Comparison of ENCODE assay signal across 9 cellular contexts in the genomic region with DNA sequence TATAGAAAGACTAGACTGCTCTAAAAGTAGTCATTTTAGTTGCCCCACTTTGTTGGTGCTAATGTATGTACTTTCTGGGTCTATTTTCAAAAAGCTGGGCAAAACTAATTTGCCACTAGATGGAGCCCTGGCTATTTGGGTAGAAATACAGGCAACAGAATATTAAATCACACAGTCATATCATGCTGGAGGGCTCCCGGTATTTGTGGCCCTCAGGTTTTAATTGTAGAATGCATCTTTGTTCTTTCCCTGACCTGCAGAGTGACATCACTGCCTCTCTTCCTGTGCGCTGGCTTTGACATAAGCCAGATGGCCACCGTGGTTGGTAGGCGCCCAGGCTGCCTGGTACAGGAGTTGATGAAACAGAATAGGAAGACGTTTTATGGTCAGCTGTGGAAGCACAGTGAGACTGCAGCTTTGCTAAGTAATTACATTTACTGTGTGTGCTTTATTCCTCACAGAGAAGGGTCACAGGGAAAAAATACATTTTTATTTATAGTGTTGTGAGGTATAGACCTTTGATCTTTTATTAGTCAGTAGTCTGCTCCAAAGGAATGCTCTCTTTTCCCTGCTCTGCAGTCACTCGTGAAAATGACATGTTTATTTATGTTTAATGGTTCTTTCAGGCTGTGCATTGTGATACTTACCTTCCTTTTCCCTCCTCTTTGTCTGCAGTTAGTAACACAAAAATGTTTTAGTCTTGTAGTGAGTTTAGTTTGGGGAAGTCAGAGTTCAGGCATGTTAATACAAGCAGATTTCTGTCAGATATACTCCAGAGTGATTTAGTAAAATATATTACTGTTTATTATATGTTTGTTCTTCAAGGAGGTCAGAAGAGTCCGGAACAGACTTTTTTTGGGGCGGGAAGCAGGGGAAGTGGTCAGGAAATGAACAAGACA. TPM values are rescaled to one million over a fixed set of nuclear protein-coding genes. Genes with fewer than 3 reads are reported as not detected.
DNase-seq lines count a peak whose midpoint lies in the region; ATAC-seq and TF ChIP-seq lines count a peak whose summit lies in the region.
"Had no signal": no experiment of that assay in that cellular context is flagged by ENCODE, and none has a peak within 500 bp of the region (broad histone marks: within the 10 kb centered on the region; RNA-seq: fewer than 3 reads in every experiment).

No MANE protein-coding gene starts in this region.

- H3K4me2 ChIP-seq in HCT116 (ENCODE audit: low read length) (peak overlapping the region; percentile 76), PC-9 (peak overlapping the region; percentile 36; the same call in 1 of the 2 replicates)

- H2AFZ ChIP-seq in HCT116 (ENCODE audit: low read depth, low read length, poor library complexity, severe bottlenecking): peak overlapping the region; percentile 33
- 0 out of 2 replicates have a peak overlapping the region, but pooled peaks have one; percentile 7 for H2AFZ ChIP-seq in PC-9

- RAD21 ChIA-PET in HCT116 (lab: Charles Lee; ENCODE audit: low non-redundant PET in 1 of 2, low total read pairs in 2 of 2, uncharacterized antibody in 2 of 2, unreplicated experiment in 2 of 2): no interaction called here

- H3K4me1 Mint-ChIP-seq in neural crest cell: peaks cover 19% of the 10 kb centered on the region
- H3K4me1 Mint-ChIP-seq in naive thymus-derived CD8-positive, alpha-beta T cell: peaks cover 2 to 21% (median 8%) of the 10 kb centered on the region in 4 donors

- H3K27ac ChIP-seq in HCT116 (ENCODE audit: low read depth, low read length) (peak overlapping the region; percentile 95), PC-9 (no peak overlapping the region)

- H3K27ac Mint-ChIP-seq in neural crest cell (ENCODE audit: unreplicated experiment): peak overlapping the region; percentile 23
- no peak overlapping the region for H3K27ac Mint-ChIP-seq in naive thymus-derived CD8-positive, alpha-beta T cell
- H3K27ac Mint-ChIP-seq: memory B cell had no signal

- no peaks in the 10 kb centered on the region for H3K36me3 Mint-ChIP-seq in neural crest cell (ENCODE audit: low read depth)
- no peaks in the 10 kb centered on the region for H3K36me3 Mint-ChIP-seq in naive thymus-derived CD8-positive, alpha-beta T cell
- H3K36me3 Mint-ChIP-seq: memory B cell had no signal

- H3K79me2 ChIP-seq in HCT116 (ENCODE audit: insufficient read depth, low read length) (peaks cover 10% of the 10 kb centered on the region), PC-9 (ENCODE audit: low read depth) (no peaks in the 10 kb centered on the region)

- H3K9me2 ChIP-seq in HCT116 (ENCODE audit: insufficient read depth) (no peaks in the 10 kb centered on the region), PC-9 (ENCODE audit: insufficient read depth) (no peaks in the 10 kb centered on the region)

- H3K4me1 ChIP-seq in HCT116 (ENCODE audit: control insufficient read depth in 1 of 2, insufficient read depth in 2 of 2, low read length in 2 of 2) (peaks cover 40 to 76% of the 10 kb centered on the region in 2 experiments), PC-9 (replicated peaks; ENCODE audit: insufficient read depth) (no peaks in the 10 kb centered on the region)

- no peaks in the 10 kb centered on the region for H3K9me3 Mint-ChIP-seq in neural crest cell
- no peaks in the 10 kb centered on the region for H3K9me3 Mint-ChIP-seq in naive thymus-derived CD8-positive, alpha-beta T cell
- H3K9me3 Mint-ChIP-seq: memory B cell had no signal

- no peak overlapping the region for H3K4me3 Mint-ChIP-seq in neural crest cell
- H3K4me3 Mint-ChIP-seq in naive thymus-derived CD8-positive, alpha-beta T cell: no peak overlapping the region
- H3K4me3 Mint-ChIP-seq: memory B cell had no signal

- peak overlapping the region; percentile 65 for H3K9ac ChIP-seq in HCT116 (ENCODE audit: low read length)

- H3K36me3 ChIP-seq in BJ (ENCODE audit: control insufficient read depth, insufficient read depth, low read length) (no peaks in the 10 kb centered on the region), HCT116 (ENCODE audit: control insufficient read depth in 1 of 2, insufficient read depth in 2 of 2, low read length in 2 of 2) (no peaks in the 10 kb centered on the region; a peak in 1 of 4 replicates), PC-9 (ENCODE audit: low read depth) (no peaks in the 10 kb centered on the region)

- BruUV-seq in HCT116 (replicated peaks; lab: Mats Ljungman, UMichigan): TSS peak; percentile 91
- no TSS peak for BruUV-seq in PC-9 (replicated peaks; lab: Mats Ljungman, UMichigan)

- H3K4me3 ChIP-seq in BJ (ENCODE audit: low read depth, low read length) (no peak overlapping the region), HCT116 (replicated peaks in 1 of 2; ENCODE audit: low read depth in 1 of 2, low read length in 2 of 2) (peak overlapping the region; percentile 28 to 35), PC-9 (no peak overlapping the region), epithelial cell of proximal tubule (ENCODE audit: low read depth, low read length) (peak overlapping the region; percentile 19)

- TF ChIP-seq POLR2A in HCT116 (IDR thresholded peaks at IDR 0.05; ENCODE audit: borderline replicate concordance, extremely low read depth, insufficient read depth, insufficient read length): peak; percentile 43

- H4K20me1 ChIP-seq in HCT116 (ENCODE audit: insufficient read depth) (no peaks in the 10 kb centered on the region), PC-9 (ENCODE audit: insufficient read depth) (no peaks in the 10 kb centered on the region)

- no peak for DNase-seq in BJ (ENCODE audit: low read depth)
- peak; percentile 91 for DNase-seq in HCT116 (ENCODE audit: low read depth, low spot score)
- peak in 1 of 2 experiments; percentile 32 for DNase-seq in PC-9
- no peak for DNase-seq in epithelial cell of proximal tubule (ENCODE audit: low read depth)
- DNase-seq in neural crest cell (ENCODE audit: low read depth, low spot score): peak; percentile 23
- DNase-seq in naive thymus-derived CD8-positive, alpha-beta T cell: no peak

- POLR2A ChIA-PET in BJ (lab: Charles Lee): interaction anchor here (0.6 kb wide), 1 partner anchor 824 kb away, joined by 3 read pairs; no protein-coding TSS in a partner anchor
- POLR2A ChIA-PET in HCT116 (lab: Charles Lee): interaction anchor here (0.9 to 1.0 kb wide), 2 partner anchors 189 to 350 kb away, joined by 3 to 4 read pairs; no protein-coding TSS in a partner anchor
- POLR2A ChIA-PET in PC-9 (lab: Charles Lee; ENCODE audit: unreplicated experiment): no interaction called here
- POLR2A ChIA-PET in naive thymus-derived CD8-positive, alpha-beta T cell (lab: Charles Lee): no interaction called here

- TF ChIP-seq RAD21 in HCT116 (IDR thresholded peaks at IDR 0.05; ENCODE audit: low read depth): peak; percentile 97

- H3F3A ChIP-seq in PC-9 (ENCODE audit: insufficient read depth, low read depth): no peaks in the 10 kb centered on the region

- TF ChIP-seq CTCF in BJ (IDR thresholded peaks at IDR 0.05; ENCODE audit: insufficient read depth, low read depth, low read length) (peak; percentile 73), HCT116 (IDR thresholded peaks at IDR 0.05 in 2 of 3, conservative IDR thresholded peaks at IDR 0.05 in 1 of 3; ENCODE audit: borderline replicate concordance in 1 of 3, insufficient read depth in 1 of 3, low read depth in 2 of 3, low read length in 2 of 3) (peak; percentile 78 to 91 (median 88)), PC-9 (conservative IDR thresholded peaks at IDR 0.05) (peak; percentile 76), epithelial cell of proximal tubule (conservative IDR thresholded peaks at IDR 0.05; ENCODE audit: low read depth, low read length) (peak; percentile 85), neural crest cell (conservative IDR thresholded peaks at IDR 0.05) (peak; percentile 77)

- ATAC-seq in HCT116 (peak; percentile 88), GM21825 (IDR thresholded peaks at IDR 0.05; ENCODE audit: unreplicated experiment) (no peak), GM18909 (IDR thresholded peaks at IDR 0.05; ENCODE audit: poor library complexity, unreplicated experiment) (no peak)
- ATAC-seq in naive thymus-derived CD8-positive, alpha-beta T cell: no peak

- H3K9me3 ChIP-seq in HCT116 (ENCODE audit: control insufficient read depth in 1 of 2, insufficient read depth in 1 of 2, low read depth in 1 of 2, low read length in 2 of 2): no peaks in the 10 kb centered on the region
- H3K9me3 ChIP-seq in PC-9 (ENCODE audit: insufficient read depth, low read depth): no peaks in the 10 kb centered on the region

- no peaks in the 10 kb centered on the region for H3K27me3 ChIP-seq in BJ (ENCODE audit: control insufficient read depth, insufficient read depth, low read length)
- H3K27me3 ChIP-seq in HCT116 (ENCODE audit: insufficient read depth, low read length): no peaks in the 10 kb centered on the region
- H3K27me3 ChIP-seq in PC-9 (ENCODE audit: insufficient read depth, low read depth): no peaks in the 10 kb centered on the region

- intact Hi-C loops in HCT116 (cut with micrococcal nuclease): loop anchor here (1.0 to 5.0 kb wide), 5 partner anchors 518 to 800 kb away; a partner anchor contains a TSS
- intact Hi-C loops in PC-9 (cut with micrococcal nuclease; ENCODE audit: unreplicated experiment): loop anchor here (1.0 to 2.0 kb wide), 5 partner anchors 296 to 1387 kb away; no protein-coding TSS in a partner anchor

- CTCF ChIA-PET in BJ (lab: Yijun Ruan, JAX): interaction anchor here (0.6 to 1.6 kb wide), 9 partner anchors 9 to 679 kb away, joined by 3 to 5 read pairs (median 4); no protein-coding TSS in a partner anchor
- CTCF ChIA-PET in HCT116 (lab: Charles Lee): interaction anchor here (0.9 to 1.7 kb wide), 12 partner anchors 9 to 799 kb away, joined by 3 to 12 read pairs (median 4); no protein-coding TSS in a partner anchor
- CTCF ChIA-PET in PC-9 (lab: Charles Lee): interaction anchor here (0.6 kb wide), 1 partner anchor 250 kb away, joined by 3 read pairs; no protein-coding TSS in a partner anchor

- H3K27me3 Mint-ChIP-seq in neural crest cell (ENCODE audit: low read depth): no peaks in the 10 kb centered on the region
- peaks cover 7 to 26% (median 12%) of the 10 kb centered on the region in 5 donors for H3K27me3 Mint-ChIP-seq in naive thymus-derived CD8-positive, alpha-beta T cell

TF ChIP-seq in HCT116, 20 proteins besides CTCF, POLR2A, EP300 and RAD21 (continues in another document):
- peak; percentile 45 for TF ChIP-seq CEBPB (IDR thresholded peaks at IDR 0.05; ENCODE audit: low read depth)
- TF ChIP-seq JUND (IDR thresholded peaks at IDR 0.05): peak; percentile 40
- peak; percentile 58 for TF ChIP-seq POLR2AphosphoS5 (IDR thresholded peaks at IDR 0.05; ENCODE audit: low read depth, low read length)
- peak; percentile 84; the same call in 1 of the 2 replicates for TF ChIP-seq CBX3 (IDR thresholded peaks at IDR 0.05; ENCODE audit: low read depth)
- TF ChIP-seq TCF7L2 (IDR thresholded peaks at IDR 0.05; ENCODE audit: borderline replicate concordance, extremely low read depth, insufficient read depth, insufficient read length): peak; percentile 93
- TF ChIP-seq SP1 (IDR thresholded peaks at IDR 0.05; ENCODE audit: low read depth): peak; percentile 73

RNA-seq across cellular contexts. Expression of a gene that starts 28.4 kb away (rescaled TPM):
- 76.0 and 105 TPM in 2 replicates for polyA plus RNA-seq in BJ (2011; rRNA removed)
- polyA minus RNA-seq in BJ (2011; rRNA and poly(A)+ RNA removed): 103 and 106 TPM in 2 replicates
- total RNA-seq in HCT116 (2021; ENCODE audit: unreplicated experiment): 8.2 TPM
- 2.2 and 4.1 TPM in 2 replicates for polyA plus RNA-seq in HCT116 (2012)
- total RNA-seq in PC-9 (2021): 0.55 and 1.2 TPM in 2 replicates
- 4.0 and 11.4 TPM in 2 replicates for total RNA-seq in epithelial cell of proximal tubule
- total RNA-seq in neural crest cell: 7.8 and 8.3 TPM in 2 replicates
- not detected for total RNA-seq in naive thymus-derived CD8-positive, alpha-beta T cell
- not detected for polyA plus RNA-seq in naive thymus-derived CD8-positive, alpha-beta T cell

Comparison
In these comparisons a context has a peak if more than half of its experiments do, and no peak if none do; other contexts are left out.
1. DNase-seq: peak in HCT116 (single experiment) and neural crest cell (single experiment); none in BJ (single experiment), epithelial cell of proximal tubule (single experiment) and naive thymus-derived CD8-positive, alpha-beta T cell (0 of 10).
2. H3K4me3 ChIP-seq: peak in HCT116 (2 of 2) and epithelial cell of proximal tubule (single experiment); none in BJ (single experiment) and PC-9 (single experiment).
3. POLR2A ChIA-PET loops: an anchor here in BJ (0.6 kb wide) and HCT116 (0.9 to 1.0 kb wide); none called in PC-9 and naive thymus-derived CD8-positive, alpha-beta T cell.
4. Peak in every context shown above with its lines, with median percentiles within 50 percentile points of each other: CTCF ChIP-seq.